In the genomic region with DNA sequence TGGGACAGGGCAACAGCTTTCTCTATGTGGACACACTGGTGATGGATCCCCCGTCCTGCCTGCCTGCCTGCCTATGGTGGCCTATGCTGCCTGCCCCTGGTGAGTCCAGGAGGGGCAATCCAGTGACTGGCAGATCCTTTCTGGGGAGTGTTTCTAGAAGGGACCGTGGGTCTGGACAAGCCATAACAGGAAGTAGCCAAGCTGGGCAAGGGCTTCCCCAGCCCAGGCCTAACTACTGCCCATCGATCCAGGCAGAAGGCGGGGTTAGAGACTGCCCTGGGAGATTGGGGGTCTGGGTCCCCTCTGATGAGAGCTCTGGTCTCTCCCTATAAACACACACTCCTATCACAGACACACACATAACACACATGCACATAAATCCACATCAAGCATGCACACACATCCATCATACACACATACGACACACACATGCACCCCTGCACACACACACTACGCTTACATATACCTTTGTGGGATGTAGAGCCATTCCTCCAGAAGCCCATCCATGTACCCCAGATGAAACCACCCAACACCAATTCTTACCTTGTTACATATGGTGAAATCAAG, we compare ENCODE assay signal across 16 cellular contexts. TPM values are rescaled to one million over a fixed set of nuclear protein-coding genes. Genes with fewer than 3 reads are reported as not detected.
A peak's percentile ranks its signal among the peaks of the same experiment; 100 is the strongest.
DNase-seq lines count a peak whose midpoint lies in the region; ATAC-seq, FAIRE-seq and TF ChIP-seq lines count a peak whose summit lies in the region.
"Had no signal": no experiment of that assay in that cellular context is flagged by ENCODE, and none has a peak within 500 bp of the region (broad histone marks: within the 10 kb centered on the region; RNA-seq: fewer than 3 reads in every experiment).

No MANE protein-coding gene starts in this region.

- no peak overlapping the region for H3K27ac Mint-ChIP-seq in Caco-2 (ENCODE audit: unreplicated experiment)
- H3K27ac Mint-ChIP-seq in H9, result no peak overlapping the region
- H3K27ac Mint-ChIP-seq in astrocyte (ENCODE audit: unreplicated experiment), result no peak overlapping the region
- peak overlapping the region; percentile 39 for H3K27ac Mint-ChIP-seq in neural progenitor cell

- POLR2A ChIA-PET in Caco-2 (lab: Charles Lee), result interaction anchor here (1.8 kb wide), 1 partner anchor 40 kb away, joined by 8 read pairs; no protein-coding TSS in a partner anchor

- TF ChIP-seq CTCF in Caco-2 (IDR thresholded peaks at IDR 0.05; ENCODE audit: insufficient read depth in 1 of 2, low read depth in 1 of 2, low read length in 1 of 2, severe bottlenecking in 1 of 2, unreplicated experiment in 1 of 2) (no peak), H9 (conservative IDR thresholded peaks at IDR 0.05) (no peak), astrocyte (IDR thresholded peaks at IDR 0.05; ENCODE audit: insufficient read depth, low read depth, low read length) (no peak), neural progenitor cell (IDR thresholded peaks at IDR 0.05) (no peak)

- no peak overlapping the region for H3K27ac ChIP-seq in H9 (ENCODE audit: insufficient read length, low read depth, low read length)
- H3K27ac ChIP-seq in astrocyte (ENCODE audit: low read depth, low read length), result no peak overlapping the region
- H3K27ac ChIP-seq in neural progenitor cell, result no peak overlapping the region
- H3K27ac ChIP-seq: foreskin keratinocyte, GM23248, sigmoid colon, SJCRH30 had no signal

- H3K36me3 Mint-ChIP-seq in Caco-2 (ENCODE audit: insufficient read depth, unreplicated experiment), result no peaks in the 10 kb centered on the region
- no peaks in the 10 kb centered on the region; a peak in 1 of 7 replicates for H3K36me3 Mint-ChIP-seq in H9 (ENCODE audit: insufficient read depth in 1 of 3, low read depth in 3 of 3)
- no peaks in the 10 kb centered on the region for H3K36me3 Mint-ChIP-seq in astrocyte (ENCODE audit: low read depth, unreplicated experiment)
- no peaks in the 10 kb centered on the region for H3K36me3 Mint-ChIP-seq in neural progenitor cell

- H2BK5ac ChIP-seq in H9 (ENCODE audit: insufficient read length, low read length), result no peak overlapping the region

- H2AK5ac ChIP-seq in H9 (ENCODE audit: insufficient read length, low read length), result no peak overlapping the region

- no peaks in the 10 kb centered on the region for H3K9me3 Mint-ChIP-seq in Caco-2 (ENCODE audit: unreplicated experiment)
- H3K9me3 Mint-ChIP-seq in H9, result no peaks in the 10 kb centered on the region; a peak in 1 of 5 replicates
- H3K9me3 Mint-ChIP-seq in astrocyte (ENCODE audit: unreplicated experiment), result no peaks in the 10 kb centered on the region
- H3K9me3 Mint-ChIP-seq in neural progenitor cell, result no peaks in the 10 kb centered on the region

- no peak overlapping the region for H3K4ac ChIP-seq in H9 (ENCODE audit: low read depth, low read length)

- no peak overlapping the region for H4K5ac ChIP-seq in H9 (ENCODE audit: insufficient read length, low read depth, low read length)

- H3K27me3 Mint-ChIP-seq in Caco-2 (ENCODE audit: insufficient read depth, unreplicated experiment) (no peaks in the 10 kb centered on the region), H9 (ENCODE audit: low read depth) (peaks cover 26% of the 10 kb centered on the region), astrocyte (ENCODE audit: low read depth, unreplicated experiment) (peaks cover 36% of the 10 kb centered on the region), neural progenitor cell (ENCODE audit: insufficient read depth, low read depth) (peaks cover 14% of the 10 kb centered on the region)

- H3K4me1 Mint-ChIP-seq in Caco-2 (ENCODE audit: low read depth, unreplicated experiment) (no peaks in the 10 kb centered on the region), H9 (peaks cover 23 to 34% of the 10 kb centered on the region in 2 experiments), astrocyte (ENCODE audit: low read depth, unreplicated experiment) (no peaks in the 10 kb centered on the region), neural progenitor cell (peaks cover 73% of the 10 kb centered on the region)

- intact Hi-C loops in Caco-2 (cut with micrococcal nuclease; ENCODE audit: unreplicated experiment), result loop anchor here (10.0 kb wide), 1 partner anchor 170 kb away; no protein-coding TSS in a partner anchor

- H3K9me3 ChIP-seq in Caco-2 (no peaks in the 10 kb centered on the region), H9 (ENCODE audit: control insufficient read depth, low read depth, low read length) (no peaks in the 10 kb centered on the region), astrocyte (ENCODE audit: insufficient read depth, low read depth, low read length) (no peaks in the 10 kb centered on the region), neural progenitor cell (ENCODE audit: low read depth) (no peaks in the 10 kb centered on the region)
- H3K9me3 ChIP-seq: sigmoid colon, SJCRH30 had no signal

- CTCF ChIA-PET in Caco-2 (lab: Charles Lee), result interaction anchor here (1.2 to 4.2 kb wide), 3 partner anchors 9 to 41 kb away, joined by 3 to 40 read pairs (median 7); no protein-coding TSS in a partner anchor

- H4K20me1 ChIP-seq in H9 (ENCODE audit: control insufficient read depth, insufficient read depth, insufficient read length) (no peaks in the 10 kb centered on the region), astrocyte (ENCODE audit: insufficient read depth, low read length) (no peaks in the 10 kb centered on the region), neural progenitor cell (ENCODE audit: low read depth) (peaks cover 16% of the 10 kb centered on the region)

- FAIRE-seq in astrocyte (lab: Jason Lieb, UNC) (no peak), RCC 7860 (lab: Jason Lieb, UNC) (no peak)
- FAIRE-seq: islet of Langerhans had no signal

- H3K14ac ChIP-seq in H9 (ENCODE audit: insufficient read depth, low read length), result no peak overlapping the region

- no peak overlapping the region for H2BK120ac ChIP-seq in H9 (ENCODE audit: low read depth, low read length, poor library complexity, severe bottlenecking)

- H3K4me3 Mint-ChIP-seq in Caco-2 (ENCODE audit: unreplicated experiment), result peak overlapping the region; percentile 78
- peak overlapping the region; percentile 64 to 82 for H3K4me3 Mint-ChIP-seq in H9
- peak overlapping the region; percentile 28 for H3K4me3 Mint-ChIP-seq in astrocyte (ENCODE audit: unreplicated experiment)
- peak overlapping the region; percentile 78 for H3K4me3 Mint-ChIP-seq in neural progenitor cell

- no TSS peak for BruUV-seq in Caco-2 (replicated peaks; lab: Mats Ljungman, UMichigan)

- DNase-seq in Caco-2, result no peak
- no peak for DNase-seq in H9
- no peak for DNase-seq in astrocyte (ENCODE audit: low read depth)
- DNase-seq in neural progenitor cell (ENCODE audit: low spot score), result no peak
- DNase-seq in SK-N-DZ (ENCODE audit: low spot score), result no peak
- DNase-seq in RCC 7860 (ENCODE audit: low spot score), result no peak
- DNase-seq: amniotic stem cell, foreskin keratinocyte, GM23248, NCI-H1417 treated with DMSO at 0.1 percent for 48 hours, sigmoid colon, SJCRH30 had no signal

- H2AFZ ChIP-seq in H9 (ENCODE audit: low read length) (no peak overlapping the region), astrocyte (ENCODE audit: low read depth, low read length) (no peak overlapping the region), neural progenitor cell (replicated peaks) (no peak overlapping the region)
- H2AFZ ChIP-seq: GM23248 had no signal

- no peak for ATAC-seq in GM19395 (IDR thresholded peaks at IDR 0.05; ENCODE audit: unreplicated experiment)
- no peak for ATAC-seq in HG03460 (IDR thresholded peaks at IDR 0.05; ENCODE audit: unreplicated experiment)
- ATAC-seq: activated CD4-positive, CD25-positive, alpha-beta regulatory T cell treated with anti-CD3 and anti-CD28 coated beads, Interleukin-2, amount 50 U/mL, for 24 hours; foreskin keratinocyte had no signal

- H3T11ph ChIP-seq in H9 (ENCODE audit: low read length), result no peak overlapping the region

- H3K18ac ChIP-seq in H9 (ENCODE audit: insufficient read length, low read depth, low read length), result no peak overlapping the region

- no peaks in the 10 kb centered on the region for H3K79me2 ChIP-seq in H9 (ENCODE audit: insufficient read depth, low read length)
- H3K79me2 ChIP-seq in astrocyte (ENCODE audit: insufficient read depth, low read length), result no peaks in the 10 kb centered on the region
- no peaks in the 10 kb centered on the region for H3K79me2 ChIP-seq in neural progenitor cell (ENCODE audit: low read depth)

- no peak overlapping the region for H3K56ac ChIP-seq in H9 (ENCODE audit: insufficient read length, low read depth, low read length)

- no peak overlapping the region for H3K9ac ChIP-seq in H9 (ENCODE audit: extremely low read depth, insufficient read length, low read length)
- no peak overlapping the region for H3K9ac ChIP-seq in astrocyte (ENCODE audit: low read length)
- H3K9ac ChIP-seq in neural progenitor cell, result no peak overlapping the region
- H3K9ac ChIP-seq: GM23248 had no signal

- H3K4me2 ChIP-seq in H9 (ENCODE audit: insufficient read depth, insufficient read length, low read length) (no peak overlapping the region), astrocyte (ENCODE audit: low read length) (no peak overlapping the region), neural progenitor cell (no peak overlapping the region)

- H3K27me3 ChIP-seq in Caco-2 (replicated peaks; ENCODE audit: control insufficient read depth, insufficient read depth, low read length), result no peaks in the 10 kb centered on the region
- H3K27me3 ChIP-seq in H9 (ENCODE audit: insufficient read depth, low read length), result no peaks in the 10 kb centered on the region
- H3K27me3 ChIP-seq in astrocyte (ENCODE audit: insufficient read depth, low read length), result peaks cover 8% of the 10 kb centered on the region
- H3K27me3 ChIP-seq in neural progenitor cell, result peaks cover 10% of the 10 kb centered on the region
- H3K27me3 ChIP-seq: SJCRH30 had no signal

- no CpG with 5 or more reads among the region's 6 CpGs for WGBS in H9 (ENCODE audit: extremely low coverage, insufficient read length, low lambda C conversion rate)

- H4K91ac ChIP-seq in H9 (ENCODE audit: insufficient read length, low read depth, low read length), result no peak overlapping the region

- no peak overlapping the region for H2BK12ac ChIP-seq in H9 (ENCODE audit: insufficient read length, low read depth, low read length)

- H3F3A ChIP-seq in neural progenitor cell (ENCODE audit: low read depth), result peaks cover 54% of the 10 kb centered on the region

- no peak overlapping the region for H4K8ac ChIP-seq in H9 (replicated peaks; ENCODE audit: insufficient read length, low read depth, low read length)

- no peak overlapping the region for H3K23ac ChIP-seq in H9 (ENCODE audit: insufficient read length, low read depth, low read length)

- no peak overlapping the region for H2BK20ac ChIP-seq in H9 (ENCODE audit: low read depth, low read length, poor library complexity, severe bottlenecking)

- no peak overlapping the region for H2BK15ac ChIP-seq in H9 (ENCODE audit: low read depth, low read length)

- H3K4me3 ChIP-seq in Caco-2 (ENCODE audit: low read depth, low read length) (no peak overlapping the region), astrocyte (ENCODE audit: insufficient read depth, low read depth, low read length) (no peak overlapping the region), neural progenitor cell (no peak overlapping the region)

- H3K4me1 ChIP-seq in Caco-2, result peaks cover 4% of the 10 kb centered on the region; the same call in 1 of the 2 replicates
- H3K4me1 ChIP-seq in H9 (ENCODE audit: insufficient read depth, low read length), result no peaks in the 10 kb centered on the region; the same call in 1 of the 2 replicates
- peaks cover 12% of the 10 kb centered on the region for H3K4me1 ChIP-seq in astrocyte (ENCODE audit: insufficient read depth, low read length)
- H3K4me1 ChIP-seq in neural progenitor cell, result peaks cover 37% of the 10 kb centered on the region
- H3K4me1 ChIP-seq: foreskin keratinocyte had no signal

- H3K23me2 ChIP-seq in H9 (ENCODE audit: insufficient read length, low read depth, low read length, poor library complexity, severe bottlenecking), result peaks cover 4% of the 10 kb centered on the region

- H3K36me3 ChIP-seq in Caco-2 (ENCODE audit: control insufficient read depth, insufficient read depth, low read length) (no peaks in the 10 kb centered on the region), astrocyte (ENCODE audit: insufficient read depth, low read length) (no peaks in the 10 kb centered on the region), neural progenitor cell (no peaks in the 10 kb centered on the region)
- H3K36me3 ChIP-seq: sigmoid colon, SJCRH30 had no signal

- H3K79me1 ChIP-seq in H9 (ENCODE audit: insufficient read depth, low read depth, low read length, poor library complexity, severe bottlenecking), result no peaks in the 10 kb centered on the region

RNA-seq across cellular contexts. Expression of a gene that starts 1.0 kb away (rescaled TPM):
- total RNA-seq in Caco-2 (2022) (8.9 and 10.0 TPM in 2 replicates), H9 (2021) (4.5 and 5.4 TPM in 2 replicates), astrocyte (0.34 and 0.72 TPM in 2 replicates), neural progenitor cell (ENCODE audit: low replicate concordance) (6.7 and 17.7 TPM in 2 replicates)
- polyA plus RNA-seq in SK-N-DZ (2014; cell fraction: cytosol; rRNA removed), result 3.9 and 4.1 TPM in 2 replicates
- 3.2 and 3.3 TPM in 2 replicates for polyA plus RNA-seq in SK-N-DZ (2014; cell fraction: nucleus; rRNA removed)
- total RNA-seq: foreskin keratinocyte, GM23248 had no signal
- polyA plus RNA-seq: foreskin keratinocyte, GM23248 had no signal

Comparison
In these comparisons a context has a peak if more than half of its experiments do, and no peak if none do; other contexts are left out.
1. H3K4me3 Mint-ChIP-seq: peak in every context shown above with its lines; median percentile 78 in Caco-2; 78 in neural progenitor cell; 73 in H9; 28 in astrocyte.